Comparison of ENCODE assay signal across 8 cellular contexts in genomic region chr16:9138731-9139501, GRCh38. TPM values are rescaled to one million over a fixed set of nuclear protein-coding genes. Genes with fewer than 3 reads are reported as not detected.
A peak's percentile ranks its signal among the peaks of the same experiment; 100 is the strongest.
DNase-seq lines count a peak whose midpoint lies in the region; ATAC-seq and TF ChIP-seq lines count a peak whose summit lies in the region.

No MANE protein-coding gene starts in this region.

- no peak overlapping the region for H3K4ac ChIP-seq in neuronal stem cell (ENCODE audit: low read length)

- H2BK12ac ChIP-seq in neuronal stem cell (ENCODE audit: low read length), result no peak overlapping the region

- peak overlapping the region; percentile 16 for H3K4me3 ChIP-seq in HUES6 (ENCODE audit: low read depth, low read length)
- no peak overlapping the region for H3K4me3 ChIP-seq in PC-9
- peak overlapping the region; percentile 23 for H3K4me3 ChIP-seq in fibroblast of pulmonary artery (replicated peaks; ENCODE audit: low read depth, low read length)
- H3K4me3 ChIP-seq in neuronal stem cell (ENCODE audit: low read length in 2 of 2), result no peak overlapping the region

- no peak overlapping the region for H3K23ac ChIP-seq in neuronal stem cell (ENCODE audit: low read depth, low read length, poor library complexity)

- H4K20me1 ChIP-seq in PC-9 (ENCODE audit: insufficient read depth), result no peaks in the 10 kb centered on the region; the same call in 1 of the 2 replicates

- H3K4me1 ChIP-seq in HUES6 (ENCODE audit: control insufficient read depth, insufficient read depth, low read length) (peaks cover 9% of the 10 kb centered on the region; the same call in 1 of the 2 replicates), PC-9 (replicated peaks; ENCODE audit: insufficient read depth) (no peaks in the 10 kb centered on the region), neuronal stem cell (ENCODE audit: control insufficient read depth in 2 of 2, insufficient read depth in 1 of 2, low read depth in 1 of 2, low read length in 2 of 2) (peaks cover 0 to 2% of the 10 kb centered on the region in 2 donors)

- H3K79me1 ChIP-seq in neuronal stem cell (ENCODE audit: low read depth, low read length), result no peaks in the 10 kb centered on the region

- H3K9me3 ChIP-seq in HUES6 (ENCODE audit: control insufficient read depth, insufficient read depth, low read depth, low read length) (no peaks in the 10 kb centered on the region), PC-9 (ENCODE audit: insufficient read depth, low read depth) (no peaks in the 10 kb centered on the region), neuronal stem cell (replicated peaks in 1 of 2; ENCODE audit: control insufficient read depth in 2 of 2, insufficient read depth in 1 of 2, low read depth in 1 of 2, low read length in 2 of 2) (peaks cover 0 to under 1% of the 10 kb centered on the region in 2 donors)

- H3K27ac ChIP-seq in HUES6 (ENCODE audit: low read depth, low read length) (no peak overlapping the region), PC-9 (no peak overlapping the region), neuronal stem cell (replicated peaks; ENCODE audit: low read length) (no peak overlapping the region)

- H2AK5ac ChIP-seq in neuronal stem cell (ENCODE audit: low read depth, low read length), result no peak overlapping the region

- H3K18ac ChIP-seq in neuronal stem cell (ENCODE audit: low read length), result peak overlapping the region; percentile 79

- POLR2A ChIA-PET in PC-9 (lab: Charles Lee; ENCODE audit: unreplicated experiment), result interaction anchor here (0.5 kb wide), 1 partner anchor 42 kb away, joined by 4 read pairs; no protein-coding TSS in a partner anchor

- H2BK15ac ChIP-seq in neuronal stem cell (ENCODE audit: low read length), result no peak overlapping the region

- H2AFZ ChIP-seq in PC-9, result no peak overlapping the region
- H2AFZ ChIP-seq in neuronal stem cell (ENCODE audit: low read length), result peak overlapping the region; percentile 9

- peaks cover 2% of the 10 kb centered on the region; the same call in 1 of the 2 replicates for H3K27me3 ChIP-seq in HUES6 (ENCODE audit: control insufficient read depth, insufficient read depth, low read length)
- H3K27me3 ChIP-seq in PC-9 (ENCODE audit: insufficient read depth, low read depth), result no peaks in the 10 kb centered on the region
- H3K27me3 ChIP-seq in neuronal stem cell (ENCODE audit: control insufficient read depth in 3 of 3, insufficient read depth in 3 of 3, low read depth in 1 of 3, low read length in 3 of 3), result no peaks in the 10 kb centered on the region

- BruUV-seq in PC-9 (replicated peaks; lab: Mats Ljungman, UMichigan), result no TSS peak

- no peak overlapping the region for H4K91ac ChIP-seq in neuronal stem cell (ENCODE audit: low read depth, low read length, poor library complexity)

- H2BK5ac ChIP-seq in neuronal stem cell (ENCODE audit: low read length), result no peak overlapping the region

- ATAC-seq in HG02571 (IDR thresholded peaks at IDR 0.05; ENCODE audit: unreplicated experiment), result no peak

- no peak overlapping the region for H4K8ac ChIP-seq in neuronal stem cell (ENCODE audit: low read depth, low read length)

- TF ChIP-seq CTCF in PC-9 (conservative IDR thresholded peaks at IDR 0.05) (peak; percentile 63; the same call in 1 of the 2 replicates), fibroblast of pulmonary artery (IDR thresholded peaks at IDR 0.05; ENCODE audit: low read length, missing control alignments) (peak; percentile 96)

- peak; percentile 83 for DNase-seq in ELF-1 (ENCODE audit: low read depth, low spot score)
- no peak for DNase-seq in PC-9
- DNase-seq in activated T-cell treated with anti-CD3 and anti-CD28 coated beads, Interleukin-2, amount 50 U/mL, for 48 hours, result peak; percentile 78 to 82
- peak; percentile 69 for DNase-seq in fibroblast of pulmonary artery (ENCODE audit: low read depth)
- peak; percentile 58 for DNase-seq in neuronal stem cell (ENCODE audit: low spot score)
- peak; percentile 23 for DNase-seq in stromal cell of bone marrow (ENCODE audit: low read depth)

- intact Hi-C loops in PC-9 (cut with micrococcal nuclease; ENCODE audit: unreplicated experiment), result no loop called here

- no peak overlapping the region for H3K9ac ChIP-seq in HUES6 (ENCODE audit: low read length)
- H3K9ac ChIP-seq in neuronal stem cell (ENCODE audit: low read depth, low read length, poor library complexity), result no peak overlapping the region

- no peak overlapping the region for H2BK120ac ChIP-seq in neuronal stem cell (ENCODE audit: low read depth, low read length)

- no CpG with 5 or more reads among the region's 21 CpGs for WGBS in neuronal stem cell (ENCODE audit: extremely low coverage in 2 of 2, insufficient read length in 2 of 2, insufficient replicate concordance in 1 of 2), 2 donors

- no peak overlapping the region for H3K4me2 ChIP-seq in PC-9
- H3K4me2 ChIP-seq in neuronal stem cell (ENCODE audit: insufficient read depth, low read length, poor library complexity, severe bottlenecking), result no peak overlapping the region

- H3F3A ChIP-seq in PC-9 (ENCODE audit: insufficient read depth, low read depth), result peaks cover 11% of the 10 kb centered on the region; the same call in 1 of the 2 replicates

- no peaks in the 10 kb centered on the region for H3K79me2 ChIP-seq in PC-9 (ENCODE audit: low read depth)

- H3K36me3 ChIP-seq in HUES6 (ENCODE audit: control insufficient read depth, insufficient read depth, low read length) (no peaks in the 10 kb centered on the region), PC-9 (ENCODE audit: low read depth) (no peaks in the 10 kb centered on the region), neuronal stem cell (replicated peaks in 1 of 2; ENCODE audit: control insufficient read depth in 2 of 2, insufficient read depth in 2 of 2, low read length in 2 of 2) (no peaks in the 10 kb centered on the region)

- CTCF ChIA-PET in PC-9 (lab: Charles Lee), result interaction anchor here (0.8 to 1.3 kb wide), 2 partner anchors 202 to 1372 kb away, joined by 3 to 4 read pairs; no protein-coding TSS in a partner anchor

- no peaks in the 10 kb centered on the region for H3K9me2 ChIP-seq in PC-9 (ENCODE audit: insufficient read depth)

- H3K14ac ChIP-seq in neuronal stem cell (ENCODE audit: low read length), result no peak overlapping the region

RNA-seq across cellular contexts. Expression of gene HAPSTR1, which starts 47.5 kb away (rescaled TPM):
- total RNA-seq in PC-9 (2021), result 61.1 and 82.8 TPM in 2 replicates
- 25.7 TPM for polyA plus RNA-seq in neuronal stem cell (2013, experiment 1 of 2)
- polyA plus RNA-seq in neuronal stem cell (2013, experiment 2 of 2), result 27.4 TPM

Comparison
In these comparisons a context has a peak if more than half of its experiments do, and no peak if none do; other contexts are left out.
1. DNase-seq: peak in ELF-1 (single experiment), activated T-cell treated with anti-CD3 and anti-CD28 coated beads, Interleukin-2, amount 50 U/mL, for 48 hours (2 of 2), fibroblast of pulmonary artery (single experiment), neuronal stem cell (single experiment) and stromal cell of bone marrow (single experiment); none in PC-9 (0 of 2).
2. H3K4me3 ChIP-seq: peak in HUES6 (single experiment) and fibroblast of pulmonary artery (single experiment); none in PC-9 (single experiment) and neuronal stem cell (0 of 2).